ENCODE assay signal across 1 cellular context in genomic region chr10:50882540-50882983, GRCh38.
TF ChIP-seq lines count a peak whose summit lies in the region.

No MANE protein-coding gene starts in this region.

TF ChIP-seq in HepG2, 621 proteins besides CTCF, POLR2A, EP300 and RAD21 (continued from another document and continues in another):
- no peak for TF ChIP-seq GABPA (IDR thresholded peaks at IDR 0.05; ENCODE audit: low read depth, low read length)
- peak; percentile 25; the same call in 1 of the 2 replicates for TF ChIP-seq GABPA (CRISPR knock-in tag; IDR thresholded peaks at IDR 0.05; ENCODE audit: low read depth)
- TF ChIP-seq POGK (CRISPR knock-in tag; conservative IDR thresholded peaks at IDR 0.05): peak; percentile 68
- 0 out of 2 replicates have a peak, but pooled peaks have one; percentile 33 for TF ChIP-seq MAFF (IDR thresholded peaks at IDR 0.05; ENCODE audit: low read depth, low read length)
- TF ChIP-seq, protein P1, sequence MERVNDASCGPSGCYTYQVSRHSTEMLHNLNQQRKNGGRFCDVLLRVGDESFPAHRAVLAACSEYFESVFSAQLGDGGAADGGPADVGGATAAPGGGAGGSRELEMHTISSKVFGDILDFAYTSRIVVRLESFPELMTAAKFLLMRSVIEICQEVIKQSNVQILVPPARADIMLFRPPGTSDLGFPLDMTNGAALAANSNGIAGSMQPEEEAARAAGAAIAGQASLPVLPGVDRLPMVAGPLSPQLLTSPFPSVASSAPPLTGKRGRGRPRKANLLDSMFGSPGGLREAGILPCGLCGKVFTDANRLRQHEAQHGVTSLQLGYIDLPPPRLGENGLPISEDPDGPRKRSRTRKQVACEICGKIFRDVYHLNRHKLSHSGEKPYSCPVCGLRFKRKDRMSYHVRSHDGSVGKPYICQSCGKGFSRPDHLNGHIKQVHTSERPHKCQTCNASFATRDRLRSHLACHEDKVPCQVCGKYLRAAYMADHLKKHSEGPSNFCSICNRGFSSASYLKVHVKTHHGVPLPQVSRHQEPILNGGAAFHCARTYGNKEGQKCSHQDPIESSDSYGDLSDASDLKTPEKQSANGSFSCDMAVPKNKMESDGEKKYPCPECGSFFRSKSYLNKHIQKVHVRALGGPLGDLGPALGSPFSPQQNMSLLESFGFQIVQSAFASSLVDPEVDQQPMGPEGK (CRISPR knock-in tag; IDR thresholded peaks at IDR 0.05): peak; percentile 41
- TF ChIP-seq, protein P2, sequence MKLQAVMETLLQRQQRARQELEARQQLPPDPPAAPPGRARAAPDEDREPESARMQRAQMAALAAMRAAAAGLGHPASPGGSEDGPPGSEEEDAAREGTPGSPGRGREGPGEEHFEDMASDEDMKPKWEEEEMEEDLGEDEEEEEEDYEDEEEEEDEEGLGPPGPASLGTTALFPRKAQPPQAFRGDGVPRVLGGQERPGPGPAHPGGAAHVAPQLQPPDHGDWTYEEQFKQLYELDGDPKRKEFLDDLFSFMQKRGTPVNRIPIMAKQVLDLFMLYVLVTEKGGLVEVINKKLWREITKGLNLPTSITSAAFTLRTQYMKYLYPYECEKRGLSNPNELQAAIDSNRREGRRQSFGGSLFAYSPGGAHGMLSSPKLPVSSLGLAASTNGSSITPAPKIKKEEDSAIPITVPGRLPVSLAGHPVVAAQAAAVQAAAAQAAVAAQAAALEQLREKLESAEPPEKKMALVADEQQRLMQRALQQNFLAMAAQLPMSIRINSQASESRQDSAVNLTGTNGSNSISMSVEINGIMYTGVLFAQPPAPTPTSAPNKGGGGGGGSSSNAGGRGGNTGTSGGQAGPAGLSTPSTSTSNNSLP (IDR thresholded peaks at IDR 0.05; ENCODE audit: low read depth, low read length): peak; percentile 96
- TF ChIP-seq PPARG (CRISPR knock-in tag; conservative IDR thresholded peaks at IDR 0.05): peak; percentile 80
- peak; percentile 86; the same call in 1 of the 2 replicates for TF ChIP-seq REPIN1 (CRISPR knock-in tag; IDR thresholded peaks at IDR 0.05; ENCODE audit: borderline replicate concordance, low read depth)
- TF ChIP-seq HMGA1 (CRISPR knock-in tag; conservative IDR thresholded peaks at IDR 0.05): no peak
- TF ChIP-seq, protein P3, sequence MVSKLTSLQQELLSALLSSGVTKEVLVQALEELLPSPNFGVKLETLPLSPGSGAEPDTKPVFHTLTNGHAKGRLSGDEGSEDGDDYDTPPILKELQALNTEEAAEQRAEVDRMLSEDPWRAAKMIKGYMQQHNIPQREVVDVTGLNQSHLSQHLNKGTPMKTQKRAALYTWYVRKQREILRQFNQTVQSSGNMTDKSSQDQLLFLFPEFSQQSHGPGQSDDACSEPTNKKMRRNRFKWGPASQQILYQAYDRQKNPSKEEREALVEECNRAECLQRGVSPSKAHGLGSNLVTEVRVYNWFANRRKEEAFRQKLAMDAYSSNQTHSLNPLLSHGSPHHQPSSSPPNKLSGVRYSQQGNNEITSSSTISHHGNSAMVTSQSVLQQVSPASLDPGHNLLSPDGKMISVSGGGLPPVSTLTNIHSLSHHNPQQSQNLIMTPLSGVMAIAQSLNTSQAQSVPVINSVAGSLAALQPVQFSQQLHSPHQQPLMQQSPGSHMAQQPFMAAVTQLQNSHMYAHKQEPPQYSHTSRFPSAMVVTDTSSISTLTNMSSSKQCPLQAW (CRISPR knock-in tag; IDR thresholded peaks at IDR 0.05): peak; percentile 61; the same call in 1 of the 2 replicates
- TF ChIP-seq, protein P4, sequence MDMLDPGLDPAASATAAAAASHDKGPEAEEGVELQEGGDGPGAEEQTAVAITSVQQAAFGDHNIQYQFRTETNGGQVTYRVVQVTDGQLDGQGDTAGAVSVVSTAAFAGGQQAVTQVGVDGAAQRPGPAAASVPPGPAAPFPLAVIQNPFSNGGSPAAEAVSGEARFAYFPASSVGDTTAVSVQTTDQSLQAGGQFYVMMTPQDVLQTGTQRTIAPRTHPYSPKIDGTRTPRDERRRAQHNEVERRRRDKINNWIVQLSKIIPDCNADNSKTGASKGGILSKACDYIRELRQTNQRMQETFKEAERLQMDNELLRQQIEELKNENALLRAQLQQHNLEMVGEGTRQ (IDR thresholded peaks at IDR 0.05; ENCODE audit: low read depth, low read length): no peak
- TF ChIP-seq, protein P4 (CRISPR knock-in tag; IDR thresholded peaks at IDR 0.05; ENCODE audit: borderline replicate concordance): 0 out of 2 replicates have a peak, but pooled peaks have one; percentile 18
- 0 out of 2 replicates have a peak, but pooled peaks have one; percentile 26 for TF ChIP-seq STAT6 (CRISPR knock-in tag; IDR thresholded peaks at IDR 0.05; ENCODE audit: borderline replicate concordance)
- TF ChIP-seq PHF21A (CRISPR knock-in tag; IDR thresholded peaks at IDR 0.05): peak; percentile 78
- TF ChIP-seq ZSCAN31 (CRISPR knock-in tag; IDR thresholded peaks at IDR 0.05; ENCODE audit: low read depth): no peak
- TF ChIP-seq ZNF331 (CRISPR knock-in tag; IDR thresholded peaks at IDR 0.05): peak; percentile 68; the same call in 1 of the 2 replicates
- no peak for TF ChIP-seq KAT7 (CRISPR knock-in tag; IDR thresholded peaks at IDR 0.05; ENCODE audit: borderline replicate concordance)
- TF ChIP-seq ARNTL (CRISPR knock-in tag; IDR thresholded peaks at IDR 0.05): no peak
- no peak for TF ChIP-seq ZNF766 (CRISPR knock-in tag; IDR thresholded peaks at IDR 0.05; ENCODE audit: borderline replicate concordance)
- peak; percentile 32; the same call in 1 of the 2 replicates for TF ChIP-seq ATF1 (CRISPR knock-in tag; IDR thresholded peaks at IDR 0.05)
- TF ChIP-seq FOXA3 (CRISPR knock-in tag; IDR thresholded peaks at IDR 0.05): peak; percentile 95
- TF ChIP-seq IKZF5 (CRISPR knock-in tag; IDR thresholded peaks at IDR 0.05): peak; percentile 52; the same call in 1 of the 2 replicates
- TF ChIP-seq YEATS4 (CRISPR knock-in tag; IDR thresholded peaks at IDR 0.05; ENCODE audit: borderline replicate concordance): peak; percentile 75
- TF ChIP-seq TARDBP (CRISPR knock-in tag; IDR thresholded peaks at IDR 0.05): peak; percentile 69; the same call in 1 of the 2 replicates
- TF ChIP-seq TCF7 (IDR thresholded peaks at IDR 0.05; ENCODE audit: low read depth): peak; percentile 78
- TF ChIP-seq NR2F1 (CRISPR knock-in tag; IDR thresholded peaks at IDR 0.05): peak in 1 of 2 experiments; percentile 19; a peak in 1 of 4 replicates
- TF ChIP-seq, protein P5, sequence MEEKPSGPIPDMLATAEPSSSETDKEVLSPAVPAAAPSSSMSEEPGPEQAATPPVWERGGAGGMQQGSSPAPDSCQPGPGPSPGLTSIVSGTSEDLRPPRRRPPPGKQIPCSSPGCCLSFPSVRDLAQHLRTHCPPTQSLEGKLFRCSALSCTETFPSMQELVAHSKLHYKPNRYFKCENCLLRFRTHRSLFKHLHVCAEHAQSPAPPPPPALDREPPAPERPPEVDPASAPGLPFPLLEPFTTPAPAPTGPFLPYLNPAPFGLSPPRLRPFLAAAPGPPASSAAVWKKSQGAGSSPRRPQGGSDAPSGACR (CRISPR knock-in tag; IDR thresholded peaks at IDR 0.05): peak; percentile 71; the same call in 1 of the 2 replicates
- 0 out of 2 replicates have a peak, but pooled peaks have one; percentile 53 for TF ChIP-seq SALL2 (CRISPR knock-in tag; IDR thresholded peaks at IDR 0.05)
- TF ChIP-seq SOX5 (CRISPR knock-in tag; IDR thresholded peaks at IDR 0.05; ENCODE audit: borderline replicate concordance): peak; percentile 89
- TF ChIP-seq MED13 (CRISPR knock-in tag; IDR thresholded peaks at IDR 0.05): no peak
- 0 out of 2 replicates have a peak, but pooled peaks have one; percentile 25 for TF ChIP-seq ZBTB21 (CRISPR knock-in tag; IDR thresholded peaks at IDR 0.05)
- no peak for TF ChIP-seq ZNF235 (CRISPR knock-in tag; IDR thresholded peaks at IDR 0.05; ENCODE audit: borderline replicate concordance)
- TF ChIP-seq FOXO1 (CRISPR knock-in tag; IDR thresholded peaks at IDR 0.05): peak; percentile 87
- TF ChIP-seq ZKSCAN5 (CRISPR knock-in tag; IDR thresholded peaks at IDR 0.05): no peak
- TF ChIP-seq ATF7 (IDR thresholded peaks at IDR 0.05): peak; percentile 74
- no peak for TF ChIP-seq ATF7 (CRISPR knock-in tag; IDR thresholded peaks at IDR 0.05)
- no peak for TF ChIP-seq ZNF790 (CRISPR knock-in tag; IDR thresholded peaks at IDR 0.05; ENCODE audit: borderline replicate concordance)
- peak; percentile 54; the same call in 1 of the 2 replicates for TF ChIP-seq NR2F6 (IDR thresholded peaks at IDR 0.05)
- 0 out of 2 replicates have a peak, but pooled peaks have one; percentile 48 for TF ChIP-seq NR2F6 (CRISPR knock-in tag; IDR thresholded peaks at IDR 0.05)
- peak; percentile 92 for TF ChIP-seq SIX1 (CRISPR knock-in tag; IDR thresholded peaks at IDR 0.05; ENCODE audit: borderline replicate concordance)
- peak; percentile 61; the same call in 1 of the 2 replicates for TF ChIP-seq HNF4G (IDR thresholded peaks at IDR 0.05; ENCODE audit: borderline replicate concordance, low read depth, low read length)
- no peak for TF ChIP-seq HNF4G (CRISPR knock-in tag; IDR thresholded peaks at IDR 0.05; ENCODE audit: borderline replicate concordance, low read depth)
- TF ChIP-seq ARID5B (CRISPR knock-in tag; IDR thresholded peaks at IDR 0.05): peak; percentile 97
- peak; percentile 77 for TF ChIP-seq ZMYM4 (CRISPR knock-in tag; IDR thresholded peaks at IDR 0.05)
